ENCODE assay signal across 1 cellular context in the genomic region with DNA sequence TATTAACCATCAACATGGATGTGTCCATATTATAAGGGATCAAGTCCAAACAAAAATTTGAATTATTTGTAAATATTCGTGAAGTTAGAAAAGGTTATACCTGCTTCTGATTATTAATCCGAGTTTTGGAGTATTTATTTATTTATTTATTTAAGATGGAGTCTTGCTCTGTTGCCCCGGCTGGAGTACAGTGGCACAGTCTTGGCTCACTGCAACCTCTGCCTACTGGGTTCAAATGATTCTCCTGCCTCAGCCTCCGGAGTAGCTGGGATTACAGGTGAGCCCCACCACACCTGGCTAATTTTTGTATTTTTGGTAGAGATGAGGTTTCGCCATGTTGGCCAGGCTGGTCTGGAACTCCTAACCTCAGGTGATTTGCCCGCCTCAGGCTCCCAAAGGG. TPM values are rescaled to one million over a fixed set of nuclear protein-coding genes. Genes with fewer than 3 reads are reported as not detected.
"Had no signal": no experiment of that assay in that cellular context is flagged by ENCODE, and none has a peak within 500 bp of the region (broad histone marks: within the 10 kb centered on the region; RNA-seq: fewer than 3 reads in every experiment).

No MANE protein-coding gene starts in this region.

RNA-seq across cellular contexts. Expression of gene CA14, which starts 41.7 kb away (rescaled TPM):
- total RNA-seq: GM12878 had no signal
